Comparison of ENCODE assay signal across 8 cellular contexts in the genomic region with DNA sequence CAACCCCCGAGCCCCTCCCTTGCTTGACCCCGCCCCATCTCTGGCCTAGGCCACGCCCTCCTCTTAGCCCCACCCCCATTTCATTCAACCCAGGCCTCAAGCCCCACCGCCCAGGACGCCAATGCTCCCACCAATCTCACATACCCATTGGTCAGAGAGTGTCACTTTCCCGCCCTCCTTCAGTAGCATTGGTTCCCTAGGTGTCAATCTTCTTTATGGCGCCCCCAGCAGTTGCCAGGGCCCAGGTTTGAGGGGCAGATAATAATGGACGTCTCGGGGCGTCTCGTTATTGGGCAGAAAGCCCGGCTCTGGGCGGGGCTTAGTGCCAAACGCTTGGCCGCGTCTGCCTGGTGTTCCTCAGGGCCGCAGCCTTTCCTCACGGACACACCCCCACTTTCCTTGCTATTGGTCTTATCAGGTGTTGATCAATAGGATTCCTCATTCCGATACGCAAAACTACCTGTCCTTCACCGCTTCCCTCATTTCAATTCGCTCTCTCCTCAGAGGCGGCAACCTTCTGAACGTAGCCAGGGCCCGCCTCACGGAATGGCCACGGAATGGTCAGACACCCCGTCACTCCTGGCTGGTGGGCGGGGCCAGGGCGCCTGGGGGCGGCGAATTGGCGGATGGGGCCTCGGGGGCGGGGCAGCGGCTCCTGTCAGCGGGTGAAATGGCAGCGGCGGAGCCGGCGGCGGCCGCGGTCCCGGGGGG. TPM values are rescaled to one million over a fixed set of nuclear protein-coding genes. Genes with fewer than 3 reads are reported as not detected.
A peak's percentile ranks its signal among the peaks of the same experiment; 100 is the strongest.
DNase-seq lines count a peak whose midpoint lies in the region; ATAC-seq and TF ChIP-seq lines count a peak whose summit lies in the region.

EVI5L (plus strand) TSS at position 658 of the 711 bp plus-strand sequence. CDS start 16,325 bp downstream, outside the sequence.

- TF ChIP-seq CTCF in MM.1S (IDR thresholded peaks at IDR 0.05; ENCODE audit: low read length) (no peak), foreskin fibroblast (IDR thresholded peaks at IDR 0.05; ENCODE audit: low read depth, low read length) (no peak), neural cell (IDR thresholded peaks at IDR 0.05; ENCODE audit: poor library complexity, severe bottlenecking) (peak; percentile 53)

- H3K9me2 ChIP-seq in MM.1S (replicated peaks; ENCODE audit: insufficient read depth, low read length) (no peaks in the 10 kb centered on the region), neural cell (ENCODE audit: insufficient read depth, low read length) (no peaks in the 10 kb centered on the region)

- peaks cover 30% of the 10 kb centered on the region for H3K4me1 Mint-ChIP-seq in stimulated activated naive CD8-positive, alpha-beta T cell treated with anti-CD3 and anti-CD28 coated beads, Interleukin-15, amount 100 ng/mL, for 72 hours

- H3K4me3 Mint-ChIP-seq in stimulated activated naive CD8-positive, alpha-beta T cell treated with anti-CD3 and anti-CD28 coated beads, Interleukin-15, amount 100 ng/mL, for 72 hours = peak within 1 kb of the TSS; percentile 89 to 90

- H3K9me3 ChIP-seq in MM.1S (replicated peaks; ENCODE audit: insufficient read depth, low read length) (no peaks in the 10 kb centered on the region), neural cell (ENCODE audit: low read length) (no peaks in the 10 kb centered on the region)

- H3K79me2 ChIP-seq in MM.1S (ENCODE audit: low read length) = no peaks in the 10 kb centered on the region
- peaks cover 16% of the 10 kb centered on the region for H3K79me2 ChIP-seq in neural cell (replicated peaks; ENCODE audit: insufficient read depth, low read length)

- no peaks in the 10 kb centered on the region for H3K9me3 Mint-ChIP-seq in stimulated activated naive CD8-positive, alpha-beta T cell treated with anti-CD3 and anti-CD28 coated beads, Interleukin-15, amount 100 ng/mL, for 72 hours

- peak; percentile 100 for DNase-seq in ELR (ENCODE audit: low read depth)
- peak; percentile 100 for DNase-seq in HCEC 1CT
- DNase-seq in MM.1S = peak; percentile 100
- peak; percentile 100 for DNase-seq in SIG-M5 (lab: John Stamatoyannopoulos, UW)
- DNase-seq in activated gamma-delta T cell treated with anti-CD3 and anti-CD28 coated beads, Interleukin-2, amount 50 U/mL, for 16 hours (ENCODE audit: low read depth) = peak; percentile 99
- DNase-seq in foreskin fibroblast = peak; percentile 100
- DNase-seq in stimulated activated naive CD8-positive, alpha-beta T cell treated with anti-CD3 and anti-CD28 coated beads, Interleukin-15, amount 100 ng/mL, for 72 hours = peak; percentile 99

- peak; percentile 93 for ATAC-seq in stimulated activated naive CD8-positive, alpha-beta T cell treated with anti-CD3 and anti-CD28 coated beads, Interleukin-15, amount 100 ng/mL, for 72 hours

- H3K27me3 Mint-ChIP-seq in stimulated activated naive CD8-positive, alpha-beta T cell treated with anti-CD3 and anti-CD28 coated beads, Interleukin-15, amount 100 ng/mL, for 72 hours = peaks cover 15% of the 10 kb centered on the region

- TF ChIP-seq RAD21 in neural cell (conservative IDR thresholded peaks at IDR 0.05) = no peak

- H3K4me2 ChIP-seq in MM.1S (ENCODE audit: low read depth, low read length) (peak within 1 kb of the TSS; percentile 78), neural cell (ENCODE audit: low read length) (peak within 1 kb of the TSS; percentile 55)

- H2AFZ ChIP-seq in MM.1S (ENCODE audit: low read length) (peak within 1 kb of the TSS; percentile 36), neural cell (ENCODE audit: low read depth, low read length) (no peak within 1 kb of the TSS)

- no peaks in the 10 kb centered on the region for H3K4me1 ChIP-seq in MM.1S (ENCODE audit: low read length)

- H3F3A ChIP-seq in MM.1S (ENCODE audit: insufficient read depth, low read length) (no peaks in the 10 kb centered on the region), neural cell (ENCODE audit: insufficient read depth, low read length, poor library complexity, severe bottlenecking) (no peaks in the 10 kb centered on the region)

- peak; percentile 53 for TF ChIP-seq EP300 in neural cell (conservative IDR thresholded peaks at IDR 0.05; ENCODE audit: poor library complexity, severe bottlenecking)

- peak within 1 kb of the TSS; percentile 68 for H3K9ac ChIP-seq in MM.1S (ENCODE audit: low read length)
- peak within 1 kb of the TSS; percentile 85 for H3K9ac ChIP-seq in neural cell (ENCODE audit: low read length)

- H3K27me3 ChIP-seq in MM.1S (replicated peaks; ENCODE audit: insufficient read depth, low read length) (peaks cover 41% of the 10 kb centered on the region), neural cell (ENCODE audit: insufficient read depth, low read depth, low read length) (no peaks in the 10 kb centered on the region)

- H3K36me3 ChIP-seq in MM.1S (replicated peaks; ENCODE audit: insufficient read depth, low read length) = no peaks in the 10 kb centered on the region
- H3K36me3 ChIP-seq in neural cell (ENCODE audit: insufficient read depth, low read length) = no peaks in the 10 kb centered on the region

- H4K20me1 ChIP-seq in MM.1S (ENCODE audit: insufficient read depth, low read length) = no peaks in the 10 kb centered on the region
- H4K20me1 ChIP-seq in neural cell (ENCODE audit: insufficient read depth) = no peaks in the 10 kb centered on the region

- peak within 1 kb of the TSS; percentile 77 for H3K4me3 ChIP-seq in MM.1S (ENCODE audit: low read length)
- peak within 1 kb of the TSS; percentile 61 to 65 for H3K4me3 ChIP-seq in foreskin fibroblast (ENCODE audit: low read depth in 1 of 2, low read length in 2 of 2)
- H3K4me3 ChIP-seq in neural cell (ENCODE audit: low read length) = peak within 1 kb of the TSS; percentile 74

- H3K27ac ChIP-seq in MM.1S (ENCODE audit: low read length) = no peak within 1 kb of the TSS
- peak within 1 kb of the TSS; percentile 32 for H3K27ac ChIP-seq in neural cell (ENCODE audit: low read length)

- H3K27ac Mint-ChIP-seq in stimulated activated naive CD8-positive, alpha-beta T cell treated with anti-CD3 and anti-CD28 coated beads, Interleukin-15, amount 100 ng/mL, for 72 hours = peak within 1 kb of the TSS; percentile 75 to 87

TF ChIP-seq in neural cell, 6 proteins besides CTCF, POLR2A, EP300 and RAD21:
- peak; percentile 62 for TF ChIP-seq POLR2AphosphoS5 (IDR thresholded peaks at IDR 0.05)
- TF ChIP-seq TAF1 (IDR thresholded peaks at IDR 0.05; ENCODE audit: low read depth) = peak; percentile 17
- TF ChIP-seq REST (IDR thresholded peaks at IDR 0.05; ENCODE audit: borderline replicate concordance) = no peak
- TF ChIP-seq MXI1 (conservative IDR thresholded peaks at IDR 0.05; ENCODE audit: poor library complexity, severe bottlenecking) = peak; percentile 24

RNA-seq across cellular contexts. Expression of gene EVI5L, which starts in this region (rescaled TPM):
- 50.6 and 65.1 TPM in 2 replicates for polyA plus RNA-seq in neural cell
- 57.8 and 70.4 TPM in 2 replicates for polyA minus RNA-seq in neural cell
